In genomic region chr2:215609089-215610032, GRCh38 we compare ENCODE assay signal across 17 cellular contexts.
A peak's percentile ranks its signal among the peaks of the same experiment; 100 is the strongest.
DNase-seq lines count a peak whose midpoint lies in the region; ATAC-seq, FAIRE-seq and TF ChIP-seq lines count a peak whose summit lies in the region.
"Had no signal": no experiment of that assay in that cellular context is flagged by ENCODE, and none has a peak within 500 bp of the region (broad histone marks: within the 10 kb centered on the region; RNA-seq: fewer than 3 reads in every experiment).

No MANE protein-coding gene starts in this region.

- H3K9me3 ChIP-seq in HepG2 (ENCODE audit: low read length) (no peaks in the 10 kb centered on the region), spleen (no peaks in the 10 kb centered on the region)
- no peaks in the 10 kb centered on the region for H3K9me3 ChIP-seq in naive thymus-derived CD4-positive, alpha-beta T cell (ENCODE audit: control insufficient read depth in 2 of 3, low read length in 3 of 3)

- H3K4me1 Mint-ChIP-seq in naive thymus-derived CD4-positive, alpha-beta T cell: peaks cover 0 to 2% (median 0%) of the 10 kb centered on the region in 7 donors
- H3K4me1 Mint-ChIP-seq: activated naive CD8-positive, alpha-beta T cell treated with anti-CD3 and anti-CD28 coated beads, Interleukin-2, amount 10 ng/mL, durations not matched to agents 7 days and 5 days had no signal

- 0 out of 4 replicates have a peak, but pooled peaks of 1 of the 2 experiments have one; percentile 12 for TF ChIP-seq EP300 in HepG2 (IDR thresholded peaks at IDR 0.05; ENCODE audit: low read depth in 2 of 2, low read length in 2 of 2)
- TF ChIP-seq EP300 in HepG2 (CRISPR knock-in tag; IDR thresholded peaks at IDR 0.05; ENCODE audit: borderline replicate concordance): no peak

- TF ChIP-seq RAD21 in HepG2 (CRISPR knock-in tag; IDR thresholded peaks at IDR 0.05): no peak; the same call in 1 of the 2 replicates

- BruUV-seq in HepG2 (replicated peaks; lab: Mats Ljungman, UMichigan): no TSS peak

- DNase-seq in Caki2 (ENCODE audit: low read depth) (peak; percentile 82), NCI-H226 (peak; percentile 82), choroid plexus epithelial cell (ENCODE audit: low read depth) (peak; percentile 96), HepG2 (ENCODE audit: low spot score) (no peak), mesenteric fat pad (ENCODE audit: low spot score) (no peak), GM10266 (ENCODE audit: extremely low spot score) (no peak), spleen (no peak)
- DNase-seq in naive thymus-derived CD4-positive, alpha-beta T cell: no peak
- DNase-seq: activated naive CD8-positive, alpha-beta T cell treated with anti-CD3 and anti-CD28 coated beads, Interleukin-2, amount 10 ng/mL, durations not matched to agents 7 days and 5 days; Calu3; H7; NCI-H2081 treated with DMSO at 0.1 percent for 48 hours; NCI-H774; stimulated activated CD4-positive, alpha-beta T cell treated with anti-CD3 and anti-CD28 coated beads, Interleukin-12 subunit alpha, Interleukin-12 subunit beta, amount 100 ng/mL, for 4 hours; substantia nigra had no signal

- H3K27me3 Mint-ChIP-seq in naive thymus-derived CD4-positive, alpha-beta T cell: peaks cover 0 to 7% (median 3%) of the 10 kb centered on the region in 5 donors
- H3K27me3 Mint-ChIP-seq: activated naive CD8-positive, alpha-beta T cell treated with anti-CD3 and anti-CD28 coated beads, Interleukin-2, amount 10 ng/mL, durations not matched to agents 7 days and 5 days had no signal

- CTCF ChIA-PET in HepG2 (lab: Yijun Ruan, JAX; ENCODE audit: low intra/inter-chr PET ratio, low total read pairs): no interaction called here
- CTCF ChIA-PET in naive thymus-derived CD4-positive, alpha-beta T cell (lab: Charles Lee): no interaction called here

- H3K4me3 ChIP-seq in choroid plexus epithelial cell (ENCODE audit: low read depth, low read length) (no peak overlapping the region), HepG2 (replicated peaks in 1 of 3; ENCODE audit: insufficient read depth in 1 of 3, low read depth in 2 of 3, low read length in 3 of 3) (no peak overlapping the region), spleen (no peak overlapping the region)
- H3K4me3 ChIP-seq in naive thymus-derived CD4-positive, alpha-beta T cell (ENCODE audit: low read length): no peak overlapping the region

- no peak overlapping the region for H3K4me2 ChIP-seq in HepG2 (ENCODE audit: low read depth, low read length)

- TF ChIP-seq CTCF in choroid plexus epithelial cell (conservative IDR thresholded peaks at IDR 0.05; ENCODE audit: low read depth, low read length): no peak
- TF ChIP-seq CTCF in HepG2 (CRISPR knock-in tag; IDR thresholded peaks at IDR 0.05): no peak
- TF ChIP-seq CTCF in GM10266 (IDR thresholded peaks at IDR 0.05; ENCODE audit: control insufficient read depth, insufficient read depth, low read depth, missing control alignments): no peak
- no peak for TF ChIP-seq CTCF in spleen (IDR thresholded peaks at IDR 0.05 in 8 of 11, conservative IDR thresholded peaks at IDR 0.05 in 3 of 11)

- peak overlapping the region; percentile 2 for H2AFZ ChIP-seq in HepG2 (ENCODE audit: low read length)

- in situ Hi-C loops in Caki2 (cut with HindIII; ENCODE audit: low pct_unique_long_range_greater_than_20kb, low sequenced_read_pairs): no loop called here
- in situ Hi-C loops in HepG2 (cut with HindIII; ENCODE audit: extremely low pct_ligation_motif_present, low pct_unique_long_range_greater_than_20kb): no loop called here

- ATAC-seq in HepG2: peak; percentile 57
- no peak for ATAC-seq in naive thymus-derived CD4-positive, alpha-beta T cell

- H3K4me3 Mint-ChIP-seq in naive thymus-derived CD4-positive, alpha-beta T cell: no peak overlapping the region
- H3K4me3 Mint-ChIP-seq: activated naive CD8-positive, alpha-beta T cell treated with anti-CD3 and anti-CD28 coated beads, Interleukin-2, amount 10 ng/mL, durations not matched to agents 7 days and 5 days; T-helper 2 cell treated with Interferon-gamma antibody and Interleukin-4, amounts not matched to agents 5 μg/mL and 100 μg/mL, for 36 hours had no signal

- H3K9me3 Mint-ChIP-seq in naive thymus-derived CD4-positive, alpha-beta T cell: peaks cover 0 to 2% (median 0%) of the 10 kb centered on the region in 11 donors
- H3K9me3 Mint-ChIP-seq: activated naive CD8-positive, alpha-beta T cell treated with anti-CD3 and anti-CD28 coated beads, Interleukin-2, amount 10 ng/mL, durations not matched to agents 7 days and 5 days; T-helper 2 cell treated with Interferon-gamma antibody and Interleukin-4, amounts not matched to agents 5 μg/mL and 100 μg/mL, for 36 hours had no signal

- POLR2A ChIA-PET in HepG2 (lab: Yijun Ruan, JAX): interaction anchor here (0.7 kb wide), 1 partner anchor 15 kb away, joined by 3 read pairs; no protein-coding TSS in a partner anchor
- POLR2A ChIA-PET in naive thymus-derived CD4-positive, alpha-beta T cell (lab: Charles Lee): no interaction called here

- H3K27ac Mint-ChIP-seq in naive thymus-derived CD4-positive, alpha-beta T cell: no peak overlapping the region
- H3K27ac Mint-ChIP-seq: activated naive CD8-positive, alpha-beta T cell treated with anti-CD3 and anti-CD28 coated beads, Interleukin-2, amount 10 ng/mL, durations not matched to agents 7 days and 5 days; T-helper 2 cell treated with Interferon-gamma antibody and Interleukin-4, amounts not matched to agents 5 μg/mL and 100 μg/mL, for 36 hours had no signal

- peak; percentile 21 for FAIRE-seq in HepG2 (lab: Jason Lieb, UNC)

- no peaks in the 10 kb centered on the region for H3K79me2 ChIP-seq in HepG2 (ENCODE audit: insufficient read depth, low read length)

- H3K27me3 ChIP-seq in HepG2 (ENCODE audit: control insufficient read depth in 1 of 2, insufficient read depth in 2 of 2, low read length in 2 of 2) (no peaks in the 10 kb centered on the region), spleen (replicated peaks in 1 of 7) (no peaks in the 10 kb centered on the region)
- no peaks in the 10 kb centered on the region for H3K27me3 ChIP-seq in naive thymus-derived CD4-positive, alpha-beta T cell (ENCODE audit: control insufficient read depth in 2 of 2, insufficient read depth in 2 of 2, low read length in 2 of 2)

- H3K4me1 ChIP-seq in HepG2 (ENCODE audit: insufficient read depth, low read length) (peaks cover 57% of the 10 kb centered on the region), spleen (no peaks in the 10 kb centered on the region)
- H3K4me1 ChIP-seq in naive thymus-derived CD4-positive, alpha-beta T cell (ENCODE audit: control insufficient read depth in 2 of 2, insufficient read depth in 2 of 2, low read length in 2 of 2): no peaks in the 10 kb centered on the region

- H3K27ac ChIP-seq in HepG2 (ENCODE audit: extremely low read length, insufficient read depth, low read length) (peak overlapping the region; percentile 0), spleen (no peak overlapping the region)
- H3K27ac ChIP-seq in naive thymus-derived CD4-positive, alpha-beta T cell (ENCODE audit: low read depth, low read length): no peak overlapping the region
- H3K27ac ChIP-seq: HL-60 had no signal

- H3K36me3 ChIP-seq in HepG2 (replicated peaks in 1 of 2; ENCODE audit: control insufficient read depth in 1 of 2, insufficient read depth in 2 of 2, low read length in 2 of 2) (no peaks in the 10 kb centered on the region), spleen (no peaks in the 10 kb centered on the region)
- H3K36me3 ChIP-seq in naive thymus-derived CD4-positive, alpha-beta T cell (ENCODE audit: control insufficient read depth in 2 of 3, insufficient read depth in 3 of 3, low read length in 3 of 3): no peaks in the 10 kb centered on the region

- 87% methylated on average over 8 of the region's 8 CpGs for WGBS in HepG2 (ENCODE audit: low lambda C conversion rate)
- 87 to 94% (median 90%) methylated on average over 8 of the region's 8 CpGs for WGBS in spleen, 5 donors

- no peaks in the 10 kb centered on the region for H3K36me3 Mint-ChIP-seq in naive thymus-derived CD4-positive, alpha-beta T cell
- H3K36me3 Mint-ChIP-seq: activated naive CD8-positive, alpha-beta T cell treated with anti-CD3 and anti-CD28 coated beads, Interleukin-2, amount 10 ng/mL, durations not matched to agents 7 days and 5 days had no signal

- no peak overlapping the region for H3K9ac ChIP-seq in HepG2 (ENCODE audit: insufficient read depth, low read depth, low read length)

- no peaks in the 10 kb centered on the region for H4K20me1 ChIP-seq in HepG2 (ENCODE audit: insufficient read depth, low read length)

- intact Hi-C loops in HepG2 (cut with micrococcal nuclease; ENCODE audit: unreplicated experiment): no loop called here
- intact Hi-C loops in naive thymus-derived CD4-positive, alpha-beta T cell (cut with micrococcal nuclease): no loop called here
- intact Hi-C loops in spleen (cut with DNase I; ENCODE audit: low total_unique reads): no loop called here

- TF ChIP-seq POLR2A in HepG2 (IDR thresholded peaks at IDR 0.05; ENCODE audit: insufficient read depth in 1 of 2, low read depth in 2 of 2, low read length in 2 of 2): no peak
- no peak for TF ChIP-seq POLR2A in spleen (IDR thresholded peaks at IDR 0.05)

TF ChIP-seq in HepG2, 621 proteins besides CTCF, POLR2A, EP300 and RAD21 (continues in another document):
- TF ChIP-seq, protein P1, sequence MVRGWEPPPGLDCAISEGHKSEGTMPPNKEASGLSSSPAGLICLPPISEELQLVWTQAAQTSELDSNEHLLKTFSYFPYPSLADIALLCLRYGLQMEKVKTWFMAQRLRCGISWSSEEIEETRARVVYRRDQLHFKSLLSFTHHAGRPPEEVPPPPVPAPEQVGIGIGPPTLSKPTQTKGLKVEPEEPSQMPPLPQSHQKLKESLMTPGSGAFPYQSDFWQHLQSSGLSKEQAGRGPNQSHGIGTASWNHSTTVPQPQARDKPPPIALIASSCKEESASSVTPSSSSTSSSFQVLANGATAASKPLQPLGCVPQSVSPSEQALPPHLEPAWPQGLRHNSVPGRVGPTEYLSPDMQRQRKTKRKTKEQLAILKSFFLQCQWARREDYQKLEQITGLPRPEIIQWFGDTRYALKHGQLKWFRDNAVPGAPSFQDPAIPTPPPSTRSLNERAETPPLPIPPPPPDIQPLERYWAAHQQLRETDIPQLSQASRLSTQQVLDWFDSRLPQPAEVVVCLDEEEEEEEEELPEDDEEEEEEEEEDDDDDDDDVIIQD (CRISPR knock-in tag; IDR thresholded peaks at IDR 0.05; ENCODE audit: low read depth): peak; percentile 68; the same call in 1 of the 2 replicates
- TF ChIP-seq TEAD3 (CRISPR knock-in tag; optimal IDR thresholded peaks at IDR 0.05; ENCODE audit: borderline replicate concordance) (peak; percentile 20), POGZ (CRISPR knock-in tag; IDR thresholded peaks at IDR 0.05) (peak; percentile 83), ZNF644 (CRISPR knock-in tag; IDR thresholded peaks at IDR 0.05; ENCODE audit: low read depth) (peak; percentile 84), ZFX (CRISPR knock-in tag; IDR thresholded peaks at IDR 0.05; ENCODE audit: low read depth) (0 out of 2 replicates have a peak, but pooled peaks have one; percentile 20), ZMYM4 (CRISPR knock-in tag; IDR thresholded peaks at IDR 0.05) (peak; percentile 75), MIER2 (CRISPR knock-in tag; IDR thresholded peaks at IDR 0.05) (no peak), ZNF737 (CRISPR knock-in tag; IDR thresholded peaks at IDR 0.05; ENCODE audit: borderline replicate concordance) (no peak), CAMTA2 (CRISPR knock-in tag; IDR thresholded peaks at IDR 0.05; ENCODE audit: borderline replicate concordance) (no peak)

Comparison
In these comparisons a context has a peak if more than half of its experiments do, and no peak if none do; other contexts are left out.
1. DNase-seq: peak in Caki2 (single experiment), NCI-H226 (single experiment) and choroid plexus epithelial cell (single experiment); none in HepG2 (single experiment), mesenteric fat pad (single experiment), GM10266 (single experiment), naive thymus-derived CD4-positive, alpha-beta T cell (0 of 9) and spleen (single experiment).